ENCODE assay signal across 8 cellular contexts in the genomic region with DNA sequence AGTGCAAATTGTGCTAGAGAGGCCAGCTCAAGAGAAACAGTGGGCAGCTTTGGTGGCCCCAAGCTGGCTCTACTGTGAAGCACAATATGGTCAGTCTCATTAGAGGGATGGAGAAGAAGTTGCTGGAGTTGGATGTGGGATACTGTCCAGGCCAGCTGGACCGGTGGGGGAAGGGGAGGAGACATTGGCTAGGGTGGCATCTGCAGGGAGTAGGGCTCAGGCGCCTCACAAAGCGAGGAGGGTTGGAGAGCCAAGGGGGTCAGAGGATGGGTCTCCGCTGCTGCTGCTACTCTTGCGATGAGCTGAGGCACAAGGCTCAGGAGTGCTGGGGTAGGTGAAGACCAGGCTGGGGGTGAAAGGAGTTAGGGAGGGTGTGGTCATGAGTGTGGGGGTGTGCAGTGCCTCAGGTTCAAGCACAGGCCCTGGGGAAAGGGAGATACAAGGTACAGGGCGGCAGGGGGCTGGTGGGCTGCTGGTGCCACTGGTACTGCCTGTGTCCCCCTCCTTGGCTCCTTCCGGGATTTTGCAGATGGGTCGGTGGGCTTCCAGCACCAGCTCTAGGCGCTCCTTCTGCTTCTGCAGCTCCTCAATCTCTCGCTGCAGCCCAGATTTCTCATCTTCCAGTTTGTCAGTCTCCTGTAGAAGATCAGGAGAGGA. TPM values are rescaled to one million over a fixed set of nuclear protein-coding genes. Genes with fewer than 3 reads are reported as not detected.
DNase-seq lines count a peak whose midpoint lies in the region; ATAC-seq and TF ChIP-seq lines count a peak whose summit lies in the region.
"Had no signal": no experiment of that assay in that cellular context is flagged by ENCODE, and none has a peak within 500 bp of the region (broad histone marks: within the 10 kb centered on the region; RNA-seq: fewer than 3 reads in every experiment).

No MANE protein-coding gene starts in this region.

- 76 to 82% methylated on average over 5 to 6 of the region's 10 CpGs for WGBS in gastroesophageal sphincter (ENCODE audit: low coverage in 1 of 2), 2 donors

- H3K4me1 Mint-ChIP-seq in T-cell, result peaks cover 51 to 59% (median 58%) of the 10 kb centered on the region in 3 donors

- TF ChIP-seq POLR2A in GM19193 (IDR thresholded peaks at IDR 0.05; ENCODE audit: extremely low read depth, insufficient read depth, insufficient read length) (peak; percentile 15), gastroesophageal sphincter (IDR thresholded peaks at IDR 0.05) (no peak)

- POLR2A ChIA-PET in T-cell (lab: Charles Lee), result interaction anchor here (0.6 to 1.1 kb wide), 3 partner anchors 8 to 181 kb away, joined by 6 to 9 read pairs (median 8); no protein-coding TSS in a partner anchor

- H3K9me3 Mint-ChIP-seq in T-cell, result no peaks in the 10 kb centered on the region

- H3K4me3 Mint-ChIP-seq in T-cell, result peak overlapping the region; percentile 79 to 94 (median 92)

- H3K36me3 ChIP-seq in gastroesophageal sphincter (no peaks in the 10 kb centered on the region), stomach smooth muscle (ENCODE audit: control insufficient read depth in 2 of 2, insufficient read depth in 2 of 2, low read length in 2 of 2) (no peaks in the 10 kb centered on the region), H7 (replicated peaks; ENCODE audit: control insufficient read depth, insufficient read depth, low read length) (no peaks in the 10 kb centered on the region; the same call in 1 of the 2 replicates)

- peak overlapping the region in 1 of 2 donors; percentile 86 for H3K4me3 ChIP-seq in gastroesophageal sphincter
- peak overlapping the region; percentile 18 to 93 for H3K4me3 ChIP-seq in stomach smooth muscle (ENCODE audit: low read length in 2 of 2)
- no peak overlapping the region for H3K4me3 ChIP-seq in H7 (ENCODE audit: insufficient read depth, low read depth, low read length)

- no peak for TF ChIP-seq CTCF in gastroesophageal sphincter (IDR thresholded peaks at IDR 0.05)

- no peaks in the 10 kb centered on the region for H3K36me3 Mint-ChIP-seq in T-cell

- no peaks in the 10 kb centered on the region for H3K27me3 ChIP-seq in gastroesophageal sphincter
- H3K27me3 ChIP-seq in stomach smooth muscle (ENCODE audit: control insufficient read depth in 1 of 2, insufficient read depth in 2 of 2, low read length in 2 of 2), result no peaks in the 10 kb centered on the region
- peaks cover 17% of the 10 kb centered on the region for H3K27me3 ChIP-seq in H7 (ENCODE audit: control insufficient read depth, insufficient read depth, low read length)

- ATAC-seq in T-cell (replicated peaks in 1 of 4) (no peak), gastroesophageal sphincter (no peak), HG02588 (IDR thresholded peaks at IDR 0.05; ENCODE audit: unreplicated experiment) (no peak)

- peak overlapping the region; percentile 92 to 93 for H3K27ac Mint-ChIP-seq in T-cell

- no peak for TF ChIP-seq EP300 in gastroesophageal sphincter (IDR thresholded peaks at IDR 0.05)

- no peaks in the 10 kb centered on the region for H3K27me3 Mint-ChIP-seq in T-cell

- no peak overlapping the region for H3K9ac ChIP-seq in stomach smooth muscle (ENCODE audit: low read length in 2 of 2)

- H3K27ac ChIP-seq in gastroesophageal sphincter (peak overlapping the region; percentile 82 to 99 (median 95)), stomach smooth muscle (ENCODE audit: low read length) (peak overlapping the region; percentile 99)

- DNase-seq in T-cell, result no peak
- no peak for DNase-seq in activated CD4-positive, CD25-positive, alpha-beta regulatory T cell treated with anti-CD3 and anti-CD28 coated beads, Interleukin-2, amount 50 U/mL, for 72 hours
- no peak for DNase-seq in H7

- CTCF ChIA-PET in T-cell (lab: Charles Lee), result interaction anchor here in 1 of 2 donors (1.1 to 3.4 kb wide), 2 partner anchors 8 to 35 kb away, joined by 5 to 22 read pairs; a partner anchor contains a TSS

- peaks cover 0 to 61% (median 30%) of the 10 kb centered on the region in 3 donors for H3K4me1 ChIP-seq in gastroesophageal sphincter
- H3K4me1 ChIP-seq in stomach smooth muscle (ENCODE audit: control insufficient read depth, insufficient read depth, low read length), result peaks cover 55% of the 10 kb centered on the region

- H3K9me3 ChIP-seq in gastroesophageal sphincter (no peaks in the 10 kb centered on the region), stomach smooth muscle (ENCODE audit: control insufficient read depth in 2 of 2, low read length in 2 of 2) (no peaks in the 10 kb centered on the region)

RNA-seq across cellular contexts. Expression of a gene that starts 2.3 kb away (rescaled TPM):
- total RNA-seq in T-cell (10 to 100 TPM; 20.3 to 39.0 (median 37.4) TPM), gastroesophageal sphincter (100 to 1,000 TPM in 1 of 4 donors, 10 to 100 TPM in 3; 68.7 to 111 (median 77.7) TPM)
- total RNA-seq in H7 (2014; rRNA removed; shearing (Covaris generic)), result 39.2 and 42.4 TPM in 2 replicates

RNA-seq across cellular contexts. Expression of a gene that starts 4.5 kb away (rescaled TPM):
- total RNA-seq in T-cell (10 to 100 TPM; 30.2 to 47.1 (median 39.2) TPM), gastroesophageal sphincter (10 to 100 TPM; 35.2 to 62.3 (median 54.6) TPM)
- 113 and 139 TPM in 2 replicates for total RNA-seq in H7 (2014; rRNA removed; shearing (Covaris generic))

RNA-seq across cellular contexts. Expression of a gene that starts 7.4 kb away (rescaled TPM):
- total RNA-seq in T-cell (1 to 10 TPM in 2 of 5 donors, under 1 TPM in 3; 0.49 to 1.6 (median 0.65) TPM), gastroesophageal sphincter (10 to 100 TPM in 1 of 4 donors, 1 to 10 TPM in 3; 1.4 to 24.9 (median 4.1) TPM)
- 0.48 and 1.0 TPM in 2 replicates for total RNA-seq in H7 (2014; rRNA removed; shearing (Covaris generic))

RNA-seq across cellular contexts. Expression of a gene that starts 13.2 kb away (rescaled TPM):
- total RNA-seq in T-cell (100 to 1,000 TPM in 1 of 5 donors, 10 to 100 TPM in 4; 45.3 to 127 (median 66.4) TPM), gastroesophageal sphincter (1 to 10 TPM in 1 of 4 donors, under 1 TPM in 2, not detected in 1; 0.52 to 3.6 (median 0.94) TPM)
- not detected in 2 replicates for total RNA-seq in H7 (2014; rRNA removed; shearing (Covaris generic))
- total RNA-seq: myocyte had no signal

RNA-seq across cellular contexts. Expression of a gene that starts 20.2 kb away (rescaled TPM):
- total RNA-seq in T-cell (10 to 100 TPM in 3 of 5 donors, 1 to 10 TPM in 2; 7.0 to 14.1 (median 10.2) TPM), gastroesophageal sphincter (10 to 100 TPM; 55.6 to 92.8 (median 81.2) TPM)
- total RNA-seq in H7 (2014; rRNA removed; shearing (Covaris generic)), result 8.5 and 13.2 TPM in 2 replicates
